Comparison of ENCODE assay signal across 8 cellular contexts in the genomic region with DNA sequence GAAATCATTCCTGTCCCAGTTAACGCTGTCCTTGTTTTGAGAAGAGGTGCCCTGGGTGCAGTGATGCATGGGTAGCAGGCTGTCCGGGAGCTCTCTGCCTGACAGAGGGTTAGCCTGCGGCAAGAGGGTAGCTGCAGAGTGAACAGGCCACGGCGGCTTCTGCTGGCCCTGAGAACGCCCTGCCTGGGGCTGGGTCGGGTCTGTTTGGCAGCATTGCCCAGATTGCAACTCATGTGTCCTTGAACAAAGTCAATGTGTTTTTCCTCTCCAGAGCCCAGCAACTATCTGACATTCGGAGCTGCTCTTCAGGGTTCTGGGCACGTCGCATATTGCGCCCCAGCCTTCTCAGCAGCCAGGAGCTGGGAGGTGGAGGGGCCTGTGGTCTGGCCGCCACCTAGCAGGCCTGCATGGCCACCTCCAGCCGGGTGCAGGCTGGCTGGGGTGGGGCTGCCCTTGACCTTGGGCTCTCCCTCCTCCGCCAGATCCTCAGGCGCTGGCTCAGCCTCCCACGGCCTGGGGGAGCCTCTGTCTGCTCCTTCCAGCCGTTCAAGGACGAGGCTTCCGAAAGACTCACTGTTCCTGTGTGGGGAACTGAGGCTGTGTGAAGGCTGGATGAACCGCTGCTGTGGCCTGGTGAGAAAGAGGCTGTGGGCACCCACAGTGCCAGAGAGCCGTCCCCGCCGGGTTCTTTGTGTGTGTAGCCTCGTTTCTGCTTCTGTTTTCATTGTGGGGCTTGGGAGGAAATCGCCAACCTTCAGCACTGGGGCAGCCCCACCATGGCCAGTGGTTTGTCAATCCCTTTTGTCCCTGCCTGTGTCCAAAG.
DNase-seq lines count a peak whose midpoint lies in the region; ATAC-seq, FAIRE-seq and TF ChIP-seq lines count a peak whose summit lies in the region.
"Not testable (repeated sequence)": the region's sequence is repeated elsewhere in the genome, so short reads cannot be mapped to it uniquely, and the experiment has no call there.

No MANE protein-coding gene starts in this region.

- H3K4me1 ChIP-seq in BE2C (peaks cover 37% of the 10 kb centered on the region), right lobe of liver (peaks cover 0 to 19% (median 6%) of the 10 kb centered on the region in 4 donors), osteoblast (ENCODE audit: insufficient read depth, low read length) (peaks cover 19% of the 10 kb centered on the region)
- H3K4me1 ChIP-seq in right cardiac atrium (ENCODE audit: control insufficient read depth, insufficient read depth, low read length); small intestine (ENCODE audit: control insufficient read depth in 2 of 2, insufficient read depth in 1 of 2, low read depth in 1 of 2, low read length in 1 of 2); upper lobe of right lung: not testable (repeated sequence)

- TF ChIP-seq POLR2A in right lobe of liver (IDR thresholded peaks at IDR 0.05) = peak; percentile 54

- H2AFZ ChIP-seq in osteoblast (ENCODE audit: low read length) = not testable (repeated sequence)

- not testable (repeated sequence) for TF ChIP-seq CTCF in BE2C (IDR thresholded peaks at IDR 0.05; ENCODE audit: low read depth, low read length); right lobe of liver (IDR thresholded peaks at IDR 0.05); osteoblast (IDR thresholded peaks at IDR 0.05; ENCODE audit: extremely low read depth, low read depth, low read length); upper lobe of right lung (IDR thresholded peaks at IDR 0.05)

- H3K36me3 ChIP-seq in BE2C; right lobe of liver; osteoblast (ENCODE audit: insufficient read depth, low read length); small intestine (ENCODE audit: control insufficient read depth in 2 of 2, insufficient read depth in 2 of 2, low read length in 2 of 2); upper lobe of right lung: not testable (repeated sequence)

- H4K20me1 ChIP-seq in osteoblast (ENCODE audit: insufficient read depth, low read length) = not testable (repeated sequence)

- H3K4me3 ChIP-seq in BE2C (ENCODE audit: low read depth, low read length); right cardiac atrium (ENCODE audit: low read length); osteoblast (ENCODE audit: insufficient read depth, low read length); small intestine (ENCODE audit: low read depth in 1 of 2, low read length in 2 of 2); upper lobe of right lung: not testable (repeated sequence)
- H3K4me3 ChIP-seq in right lobe of liver = peak overlapping the region; percentile 36 to 52 (median 52)

- 53% methylated on average over 25 of the region's 25 CpGs for WGBS in right cardiac atrium
- WGBS in right lobe of liver (ENCODE audit: insufficient coverage, low coverage, low lambda C conversion rate, missing lambda C conversion rate) = 37% methylated on average over 7 of the region's 25 CpGs
- 48 to 68% (median 50%) methylated on average over 20 to 25 of the region's 25 CpGs for WGBS in small intestine, 3 donors

- DNase-seq in BE2C (peak; percentile 88), amniotic epithelial cell (ENCODE audit: low read depth) (peak; percentile 54), Right ventricle myocardium superior (peak; percentile 53), right cardiac atrium (peak; percentile 47 to 78 (median 74)), right lobe of liver (peak; percentile 54 to 69 (median 67)), osteoblast (ENCODE audit: insufficient read length, low spot score, missing footprints) (peak; percentile 66), small intestine (peak; percentile 32)
- DNase-seq in upper lobe of right lung = not testable (repeated sequence)

- intact Hi-C loops in Right ventricle myocardium superior (cut with DNase I); right lobe of liver (cut with DNase I); upper lobe of right lung (cut with DNase I): not testable (repeated sequence)
- intact Hi-C loops in right cardiac atrium (cut with DNase I) = loop anchor here in 1 of 4 donors (10.0 kb wide), 1 partner anchor 145 kb away; no protein-coding TSS in a partner anchor

- not testable (repeated sequence) for H3K27me3 ChIP-seq in BE2C; right cardiac atrium (ENCODE audit: control insufficient read depth, insufficient read depth); right lobe of liver; osteoblast (ENCODE audit: insufficient read depth, low read length); small intestine (ENCODE audit: control insufficient read depth in 2 of 2, insufficient read depth in 2 of 2, low read length in 2 of 2); upper lobe of right lung

- not testable (repeated sequence) for H3K79me2 ChIP-seq in osteoblast (ENCODE audit: insufficient read depth, low read length)

- H3K27ac ChIP-seq in right cardiac atrium (ENCODE audit: low read length) = peak overlapping the region; percentile 89
- H3K27ac ChIP-seq in right lobe of liver = peak overlapping the region; percentile 83 to 96 (median 93)
- not testable (repeated sequence) for H3K27ac ChIP-seq in osteoblast (ENCODE audit: low read depth, low read length); upper lobe of right lung
- H3K27ac ChIP-seq in small intestine (ENCODE audit: low read depth in 1 of 2, low read length in 1 of 2) = peak overlapping the region in 1 of 2 donors; percentile 36

- peak; percentile 42 for ATAC-seq in Right ventricle myocardium superior (ENCODE audit: poor library complexity)
- peak; percentile 5 to 33 for ATAC-seq in right cardiac atrium
- peak; percentile 17 to 51 (median 48) for ATAC-seq in right lobe of liver
- peak; percentile 11 for ATAC-seq in upper lobe of right lung

- H3K4me2 ChIP-seq in osteoblast (ENCODE audit: insufficient read depth, low read length) = not testable (repeated sequence)

- not testable (repeated sequence) for H3K9me3 ChIP-seq in BE2C; right cardiac atrium (ENCODE audit: control insufficient read depth, low read length); right lobe of liver; osteoblast (ENCODE audit: low read depth, low read length); small intestine (ENCODE audit: control insufficient read depth, low read depth); upper lobe of right lung

- not testable (repeated sequence) for FAIRE-seq in small intestine (lab: Jason Lieb, UNC)
